In genomic region chr4:181952478-181952877, GRCh38 we compare ENCODE assay signal across 11 cellular contexts.
A peak's percentile ranks its signal among the peaks of the same experiment; 100 is the strongest.
DNase-seq lines count a peak whose midpoint lies in the region; TF ChIP-seq lines count a peak whose summit lies in the region.
"Had no signal": no experiment of that assay in that cellular context is flagged by ENCODE, and none has a peak within 500 bp of the region (broad histone marks: within the 10 kb centered on the region; RNA-seq: fewer than 3 reads in every experiment).

No MANE protein-coding gene starts in this region.

- intact Hi-C loops in prostate gland (cut with DNase I), result no loop called here
- intact Hi-C loops in activated CD4-positive, alpha-beta memory T cell treated with anti-CD3 and anti-CD28 coated beads for 36 hours (cut with micrococcal nuclease), result no loop called here

- H3K9me3 ChIP-seq in fibroblast of lung (ENCODE audit: control insufficient read depth, insufficient read depth, low read depth, low read length), result no peaks in the 10 kb centered on the region
- no peaks in the 10 kb centered on the region for H3K9me3 ChIP-seq in prostate gland

- CTCF ChIA-PET in HEK293T (lab: Yijun Ruan, JAX), result no interaction called here
- CTCF ChIA-PET in activated CD4-positive, alpha-beta memory T cell treated with anti-CD3 and anti-CD28 coated beads for 36 hours (lab: Charles Lee), result no interaction called here

- H3K4me1 ChIP-seq in fibroblast of lung (ENCODE audit: control insufficient read depth, extremely low read depth, insufficient read depth, low read length), result peaks cover 3% of the 10 kb centered on the region
- H3K4me1 ChIP-seq in prostate gland (replicated peaks), result peaks cover 4% of the 10 kb centered on the region

- TF ChIP-seq CTCF in fibroblast of lung (conservative IDR thresholded peaks at IDR 0.05 in 1 of 2, IDR thresholded peaks at IDR 0.05 in 1 of 2; ENCODE audit: low read depth in 1 of 2, low read length in 2 of 2) (no peak), prostate gland (IDR thresholded peaks at IDR 0.05) (no peak)

- H3K27me3 ChIP-seq in fibroblast of lung (ENCODE audit: control insufficient read depth, insufficient read depth, low read length) (no peaks in the 10 kb centered on the region), prostate gland (replicated peaks; ENCODE audit: insufficient read depth) (no peaks in the 10 kb centered on the region)

- no peaks in the 10 kb centered on the region for H3K36me3 ChIP-seq in fibroblast of lung (ENCODE audit: control insufficient read depth, insufficient read depth, low read length)
- H3K36me3 ChIP-seq in prostate gland, result no peaks in the 10 kb centered on the region

- no peak overlapping the region for H3K4me3 ChIP-seq in fibroblast of lung (replicated peaks in 1 of 4; ENCODE audit: control extremely low read depth in 1 of 4, insufficient read depth in 1 of 4, low read depth in 3 of 4, low read length in 4 of 4)
- H3K4me3 ChIP-seq in prostate gland, result no peak overlapping the region
- H3K4me3 ChIP-seq: coronary artery had no signal

- H3K27me3 Mint-ChIP-seq in activated CD4-positive, alpha-beta memory T cell treated with anti-CD3 and anti-CD28 coated beads for 36 hours, result no peaks in the 10 kb centered on the region

- H3K27ac Mint-ChIP-seq in activated CD4-positive, alpha-beta memory T cell treated with anti-CD3 and anti-CD28 coated beads for 36 hours, result no peak overlapping the region

- POLR2A ChIA-PET in HEK293T (lab: Yijun Ruan, JAX), result no interaction called here
- POLR2A ChIA-PET in activated CD4-positive, alpha-beta memory T cell treated with anti-CD3 and anti-CD28 coated beads for 36 hours (lab: Charles Lee), result no interaction called here

- TF ChIP-seq POLR2A in prostate gland (IDR thresholded peaks at IDR 0.05), result no peak

- DNase-seq in GM04504 (ENCODE audit: low read depth) (peak; percentile 83), RKO (ENCODE audit: low spot score) (peak; percentile 83), fibroblast of lung (ENCODE audit: low read depth in 2 of 2) (peak; percentile 89 to 98), prostate gland (ENCODE audit: low spot score) (peak; percentile 54), occipital lobe (lab: John Stamatoyannopoulos, UW) (no peak), HEK293T (ENCODE audit: extremely low spot score) (no peak), NCI-H510A treated with DMSO at 0.1 percent for 48 hours (lab: John Stamatoyannopoulos, UW) (no peak)
- no peak for DNase-seq in activated CD4-positive, alpha-beta memory T cell treated with anti-CD3 and anti-CD28 coated beads for 36 hours
- DNase-seq: activated CD8-positive, alpha-beta memory T cell treated with anti-CD3 and anti-CD28 coated beads for 24 hours; OCI-M1 had no signal

- H3K27ac ChIP-seq in fibroblast of lung (ENCODE audit: insufficient read depth, low read length) (no peak overlapping the region), prostate gland (no peak overlapping the region)
- H3K27ac ChIP-seq: coronary artery had no signal

- H2AFZ ChIP-seq in fibroblast of lung (ENCODE audit: low read length), result no peak overlapping the region

- 45% methylated on average over 7 of the region's 7 CpGs for WGBS in prostate gland

- H3K4me3 Mint-ChIP-seq in activated CD4-positive, alpha-beta memory T cell treated with anti-CD3 and anti-CD28 coated beads for 36 hours, result no peak overlapping the region

- H3K9me3 Mint-ChIP-seq in activated CD4-positive, alpha-beta memory T cell treated with anti-CD3 and anti-CD28 coated beads for 36 hours, result no peaks in the 10 kb centered on the region

- H3K4me1 Mint-ChIP-seq in activated CD4-positive, alpha-beta memory T cell treated with anti-CD3 and anti-CD28 coated beads for 36 hours (ENCODE audit: low read depth), result no peaks in the 10 kb centered on the region

- no peak overlapping the region for H3K9ac ChIP-seq in fibroblast of lung (ENCODE audit: insufficient read depth, low read length)

- no peaks in the 10 kb centered on the region for H3K79me2 ChIP-seq in fibroblast of lung (ENCODE audit: control insufficient read depth, insufficient read depth, low read length)

- H4K20me1 ChIP-seq in fibroblast of lung (ENCODE audit: control insufficient read depth, extremely low read depth, insufficient read depth, low read length), result no peaks in the 10 kb centered on the region

- H3K4me2 ChIP-seq in fibroblast of lung (ENCODE audit: extremely low read depth, insufficient read depth, low read length), result no peak overlapping the region

- H3K36me3 Mint-ChIP-seq in activated CD4-positive, alpha-beta memory T cell treated with anti-CD3 and anti-CD28 coated beads for 36 hours, result no peaks in the 10 kb centered on the region

TF ChIP-seq in HEK293T, 16 proteins besides CTCF, POLR2A, EP300 and RAD21:
- TF ChIP-seq FOXK2 (IDR thresholded peaks at IDR 0.05) (no peak), FOXM1 (IDR thresholded peaks at IDR 0.05; ENCODE audit: borderline replicate concordance) (no peak), BHLHE40 (IDR thresholded peaks at IDR 0.05; ENCODE audit: borderline replicate concordance) (no peak), HDGF (IDR thresholded peaks at IDR 0.05; ENCODE audit: borderline replicate concordance) (no peak), L3MBTL2 (conservative IDR thresholded peaks at IDR 0.05) (no peak), SP1 (IDR thresholded peaks at IDR 0.05) (no peak)

Comparison
In these comparisons a context has a peak if more than half of its experiments do, and no peak if none do; other contexts are left out.
1. DNase-seq: peak in GM04504 (single experiment), RKO (single experiment), fibroblast of lung (2 of 2) and prostate gland (single experiment); none in occipital lobe (single experiment), HEK293T (single experiment), NCI-H510A treated with DMSO at 0.1 percent for 48 hours (single experiment) and activated CD4-positive, alpha-beta memory T cell treated with anti-CD3 and anti-CD28 coated beads for 36 hours (single experiment).